ENCODE assay signal across 8 cellular contexts in the genomic region with DNA sequence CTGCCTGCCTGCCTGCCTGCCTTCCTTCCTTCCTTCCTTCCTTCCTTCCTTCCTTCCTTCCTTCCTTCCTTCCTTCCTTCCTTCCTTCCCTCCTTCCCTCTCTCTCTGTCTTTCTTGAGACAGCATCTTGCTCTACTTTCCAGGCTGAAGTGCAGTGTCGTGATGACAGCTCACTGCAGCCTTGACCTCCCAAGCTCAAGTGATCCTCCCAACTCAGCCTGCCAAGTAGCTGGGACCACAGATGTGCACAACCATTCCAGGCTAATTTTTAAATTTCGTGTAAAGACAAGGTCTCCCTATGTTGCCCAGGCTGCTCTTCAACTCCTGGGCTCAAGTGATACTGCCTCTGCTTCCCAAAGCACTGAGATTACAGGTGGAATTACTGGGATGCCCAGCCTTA.
"Had no signal": no experiment of that assay in that cellular context is flagged by ENCODE, and none has a peak within 500 bp of the region (broad histone marks: within the 10 kb centered on the region; RNA-seq: fewer than 3 reads in every experiment).

No MANE protein-coding gene starts in this region.

- H2AFZ ChIP-seq: GM23248 had no signal

- H3K9ac ChIP-seq: GM23248 had no signal

- H3K27ac ChIP-seq: GM23248 had no signal

- H3K4me3 ChIP-seq: GM23248, HAP-1, K562 had no signal

- H3K4me1 ChIP-seq: HAP-1 had no signal

- ATAC-seq: HCT116, K562 had no signal

- H3K36me3 ChIP-seq: HAP-1 had no signal

- H3K9me3 ChIP-seq: HAP-1 had no signal

- DNase-seq: GM23248, GOT3, H7, HFFc6, IMR-90 had no signal
